Comparison of ENCODE assay signal across 1 cellular context in the genomic region with DNA sequence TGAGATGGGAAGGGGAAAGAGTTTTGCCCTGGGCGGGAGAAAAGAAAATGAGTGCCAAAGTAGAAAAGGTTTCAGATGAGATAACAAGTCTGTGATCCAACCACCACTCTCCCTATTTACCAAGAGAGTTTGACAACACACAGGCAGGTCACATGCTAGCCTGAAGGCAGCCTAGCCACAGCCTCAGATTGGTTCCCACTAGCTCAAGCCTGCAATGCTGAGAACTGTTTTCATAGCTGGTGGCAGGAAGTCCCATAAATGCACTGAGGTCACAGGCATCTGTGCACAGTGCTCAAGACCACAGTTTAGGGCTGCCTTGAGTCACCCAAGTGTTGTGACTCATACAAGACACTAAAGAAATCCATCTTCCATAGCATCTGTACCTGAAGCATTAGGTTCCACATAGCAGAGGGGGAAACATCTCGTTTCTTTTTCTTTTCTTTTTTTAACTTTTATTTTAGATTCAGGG.
TF ChIP-seq lines count a peak whose summit lies in the region.

No MANE protein-coding gene starts in this region.

TF ChIP-seq in HEK293, 187 proteins besides CTCF, POLR2A, EP300 and RAD21 (continued from another document):
- TF ChIP-seq ZNF324 (tag by site-specific recombination; IDR thresholded peaks at IDR 0.05) (peak; percentile 14; the same call in 1 of the 2 replicates), ZNF10 (tag by site-specific recombination; IDR thresholded peaks at IDR 0.05) (0 out of 2 replicates have a peak, but pooled peaks have one; percentile 28), RBAK (tag by site-specific recombination; IDR thresholded peaks at IDR 0.05) (no peak), ZNF366 (tag by site-specific recombination; conservative IDR thresholded peaks at IDR 0.05) (peak; percentile 40; the same call in 1 of the 2 replicates), ZNF629 (tag by site-specific recombination; IDR thresholded peaks at IDR 0.05) (peak; percentile 93), ZBTB7A (tag by site-specific recombination; IDR thresholded peaks at IDR 0.05; ENCODE audit: low read depth) (no peak; the same call in 1 of the 2 replicates), SP2 (tag by site-specific recombination; IDR thresholded peaks at IDR 0.05) (peak; percentile 59), OSR2 (tag by site-specific recombination; IDR thresholded peaks at IDR 0.05) (peak; percentile 72), ZNF155 (tag by site-specific recombination; IDR thresholded peaks at IDR 0.05) (0 out of 2 replicates have a peak, but pooled peaks have one; percentile 11), ZNF133 (tag by site-specific recombination; IDR thresholded peaks at IDR 0.05) (no peak)
- TF ChIP-seq, protein P1, sequence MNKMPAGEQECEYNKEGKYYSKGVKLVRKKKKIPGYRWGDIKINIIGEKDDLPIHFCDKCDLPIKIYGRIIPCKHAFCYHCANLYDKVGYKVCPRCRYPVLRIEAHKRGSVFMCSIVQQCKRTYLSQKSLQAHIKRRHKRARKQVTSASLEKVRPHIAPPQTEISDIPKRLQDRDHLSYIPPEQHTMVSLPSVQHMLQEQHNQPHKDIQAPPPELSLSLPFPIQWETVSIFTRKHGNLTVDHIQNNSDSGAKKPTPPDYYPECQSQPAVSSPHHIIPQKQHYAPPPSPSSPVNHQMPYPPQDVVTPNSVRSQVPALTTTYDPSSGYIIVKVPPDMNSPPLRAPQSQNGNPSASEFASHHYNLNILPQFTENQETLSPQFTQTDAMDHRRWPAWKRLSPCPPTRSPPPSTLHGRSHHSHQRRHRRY (tag by site-specific recombination; IDR thresholded peaks at IDR 0.05), result no peak
- TF ChIP-seq, protein P2, sequence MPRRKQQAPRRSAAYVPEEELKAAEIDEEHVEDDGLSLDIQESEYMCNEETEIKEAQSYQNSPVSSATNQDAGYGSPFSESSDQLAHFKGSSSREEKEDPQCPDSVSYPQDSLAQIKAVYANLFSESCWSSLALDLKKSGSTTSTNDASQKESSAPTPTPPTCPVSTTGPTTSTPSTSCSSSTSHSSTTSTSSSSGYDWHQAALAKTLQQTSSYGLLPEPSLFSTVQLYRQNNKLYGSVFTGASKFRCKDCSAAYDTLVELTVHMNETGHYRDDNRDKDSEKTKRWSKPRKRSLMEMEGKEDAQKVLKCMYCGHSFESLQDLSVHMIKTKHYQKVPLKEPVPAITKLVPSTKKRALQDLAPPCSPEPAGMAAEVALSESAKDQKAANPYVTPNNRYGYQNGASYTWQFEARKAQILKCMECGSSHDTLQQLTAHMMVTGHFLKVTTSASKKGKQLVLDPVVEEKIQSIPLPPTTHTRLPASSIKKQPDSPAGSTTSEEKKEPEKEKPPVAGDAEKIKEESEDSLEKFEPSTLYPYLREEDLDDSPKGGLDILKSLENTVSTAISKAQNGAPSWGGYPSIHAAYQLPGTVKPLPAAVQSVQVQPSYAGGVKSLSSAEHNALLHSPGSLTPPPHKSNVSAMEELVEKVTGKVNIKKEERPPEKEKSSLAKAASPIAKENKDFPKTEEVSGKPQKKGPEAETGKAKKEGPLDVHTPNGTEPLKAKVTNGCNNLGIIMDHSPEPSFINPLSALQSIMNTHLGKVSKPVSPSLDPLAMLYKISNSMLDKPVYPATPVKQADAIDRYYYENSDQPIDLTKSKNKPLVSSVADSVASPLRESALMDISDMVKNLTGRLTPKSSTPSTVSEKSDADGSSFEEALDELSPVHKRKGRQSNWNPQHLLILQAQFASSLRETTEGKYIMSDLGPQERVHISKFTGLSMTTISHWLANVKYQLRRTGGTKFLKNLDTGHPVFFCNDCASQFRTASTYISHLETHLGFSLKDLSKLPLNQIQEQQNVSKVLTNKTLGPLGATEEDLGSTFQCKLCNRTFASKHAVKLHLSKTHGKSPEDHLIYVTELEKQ (tag by site-specific recombination; IDR thresholded peaks at IDR 0.05; ENCODE audit: borderline replicate concordance), result peak; percentile 69
- TF ChIP-seq, protein P3, sequence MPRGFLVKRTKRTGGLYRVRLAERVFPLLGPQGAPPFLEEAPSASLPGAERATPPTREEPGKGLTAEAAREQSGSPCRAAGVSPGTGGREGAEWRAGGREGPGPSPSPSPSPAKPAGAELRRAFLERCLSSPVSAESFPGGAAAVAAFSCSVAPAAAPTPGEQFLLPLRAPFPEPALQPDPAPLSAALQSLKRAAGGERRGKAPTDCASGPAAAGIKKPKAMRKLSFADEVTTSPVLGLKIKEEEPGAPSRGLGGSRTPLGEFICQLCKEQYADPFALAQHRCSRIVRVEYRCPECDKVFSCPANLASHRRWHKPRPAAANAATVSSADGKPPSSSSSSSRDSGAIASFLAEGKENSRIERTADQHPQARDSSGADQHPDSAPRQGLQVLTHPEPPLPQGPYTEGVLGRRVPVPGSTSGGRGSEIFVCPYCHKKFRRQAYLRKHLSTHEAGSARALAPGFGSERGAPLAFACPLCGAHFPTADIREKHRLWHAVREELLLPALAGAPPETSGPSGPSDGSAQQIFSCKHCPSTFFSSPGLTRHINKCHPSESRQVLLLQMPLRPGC (tag by site-specific recombination; IDR thresholded peaks at IDR 0.05), result peak; percentile 94
- TF ChIP-seq, protein P4, sequence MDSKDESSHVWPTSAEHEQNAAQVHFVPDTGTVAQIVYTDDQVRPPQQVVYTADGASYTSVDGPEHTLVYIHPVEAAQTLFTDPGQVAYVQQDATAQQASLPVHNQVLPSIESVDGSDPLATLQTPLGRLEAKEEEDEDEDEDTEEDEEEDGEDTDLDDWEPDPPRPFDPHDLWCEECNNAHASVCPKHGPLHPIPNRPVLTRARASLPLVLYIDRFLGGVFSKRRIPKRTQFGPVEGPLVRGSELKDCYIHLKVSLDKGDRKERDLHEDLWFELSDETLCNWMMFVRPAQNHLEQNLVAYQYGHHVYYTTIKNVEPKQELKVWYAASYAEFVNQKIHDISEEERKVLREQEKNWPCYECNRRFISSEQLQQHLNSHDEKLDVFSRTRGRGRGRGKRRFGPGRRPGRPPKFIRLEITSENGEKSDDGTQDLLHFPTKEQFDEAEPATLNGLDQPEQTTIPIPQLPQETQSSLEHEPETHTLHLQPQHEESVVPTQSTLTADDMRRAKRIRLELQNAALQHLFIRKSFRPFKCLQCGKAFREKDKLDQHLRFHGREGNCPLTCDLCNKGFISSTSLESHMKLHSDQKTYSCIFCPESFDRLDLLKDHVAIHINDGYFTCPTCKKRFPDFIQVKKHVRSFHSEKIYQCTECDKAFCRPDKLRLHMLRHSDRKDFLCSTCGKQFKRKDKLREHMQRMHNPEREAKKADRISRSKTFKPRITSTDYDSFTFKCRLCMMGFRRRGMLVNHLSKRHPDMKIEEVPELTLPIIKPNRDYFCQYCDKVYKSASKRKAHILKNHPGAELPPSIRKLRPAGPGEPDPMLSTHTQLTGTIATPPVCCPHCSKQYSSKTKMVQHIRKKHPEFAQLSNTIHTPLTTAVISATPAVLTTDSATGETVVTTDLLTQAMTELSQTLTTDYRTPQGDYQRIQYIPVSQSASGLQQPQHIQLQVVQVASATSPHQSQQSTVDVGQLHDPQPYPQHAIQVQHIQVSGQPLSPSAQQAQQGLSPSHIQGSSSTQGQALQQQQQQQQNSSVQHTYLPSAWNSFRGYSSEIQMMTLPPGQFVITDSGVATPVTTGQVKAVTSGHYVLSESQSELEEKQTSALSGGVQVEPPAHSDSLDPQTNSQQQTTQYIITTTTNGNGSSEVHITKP (tag by site-specific recombination; IDR thresholded peaks at IDR 0.05), result peak; percentile 69
- TF ChIP-seq, protein P5, sequence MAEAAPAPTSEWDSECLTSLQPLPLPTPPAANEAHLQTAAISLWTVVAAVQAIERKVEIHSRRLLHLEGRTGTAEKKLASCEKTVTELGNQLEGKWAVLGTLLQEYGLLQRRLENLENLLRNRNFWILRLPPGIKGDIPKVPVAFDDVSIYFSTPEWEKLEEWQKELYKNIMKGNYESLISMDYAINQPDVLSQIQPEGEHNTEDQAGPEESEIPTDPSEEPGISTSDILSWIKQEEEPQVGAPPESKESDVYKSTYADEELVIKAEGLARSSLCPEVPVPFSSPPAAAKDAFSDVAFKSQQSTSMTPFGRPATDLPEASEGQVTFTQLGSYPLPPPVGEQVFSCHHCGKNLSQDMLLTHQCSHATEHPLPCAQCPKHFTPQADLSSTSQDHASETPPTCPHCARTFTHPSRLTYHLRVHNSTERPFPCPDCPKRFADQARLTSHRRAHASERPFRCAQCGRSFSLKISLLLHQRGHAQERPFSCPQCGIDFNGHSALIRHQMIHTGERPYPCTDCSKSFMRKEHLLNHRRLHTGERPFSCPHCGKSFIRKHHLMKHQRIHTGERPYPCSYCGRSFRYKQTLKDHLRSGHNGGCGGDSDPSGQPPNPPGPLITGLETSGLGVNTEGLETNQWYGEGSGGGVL (tag by site-specific recombination; IDR thresholded peaks at IDR 0.05), result no peak; the same call in 1 of the 2 replicates
